ENCODE assay signal across 8 cellular contexts in genomic region chr15:82538961-82539689, GRCh38. TPM values are rescaled to one million over a fixed set of nuclear protein-coding genes. Genes with fewer than 3 reads are reported as not detected.
DNase-seq lines count a peak whose midpoint lies in the region; ATAC-seq, FAIRE-seq and TF ChIP-seq lines count a peak whose summit lies in the region.

No MANE protein-coding gene starts in this region.

- peaks cover 73% of the 10 kb centered on the region for H3K36me3 Mint-ChIP-seq in Caco-2 (ENCODE audit: insufficient read depth, unreplicated experiment)
- H3K36me3 Mint-ChIP-seq in osteocyte (ENCODE audit: unreplicated experiment) = peaks cover 33% of the 10 kb centered on the region

- ATAC-seq in HG03280 (IDR thresholded peaks at IDR 0.05; ENCODE audit: unreplicated experiment) = no peak
- no peak for ATAC-seq in HG03045 (IDR thresholded peaks at IDR 0.05; ENCODE audit: unreplicated experiment)

- peaks cover 12% of the 10 kb centered on the region for H3K4me1 ChIP-seq in Caco-2

- H3K4me3 ChIP-seq in Caco-2 (ENCODE audit: low read depth, low read length) (peak overlapping the region; percentile 79), epithelial cell of proximal tubule (ENCODE audit: low read depth, low read length) (peak overlapping the region; percentile 79)

- CTCF ChIA-PET in Caco-2 (lab: Charles Lee) = interaction anchor here (0.7 to 1.7 kb wide), 3 partner anchors 9 to 28 kb away, joined by 3 to 5 read pairs (median 4); no protein-coding TSS in a partner anchor

- H3K27ac Mint-ChIP-seq in Caco-2 (ENCODE audit: unreplicated experiment) (peak overlapping the region; percentile 88), osteocyte (ENCODE audit: unreplicated experiment) (peak overlapping the region; percentile 90)

- intact Hi-C loops in Caco-2 (cut with micrococcal nuclease; ENCODE audit: unreplicated experiment) = no loop called here

- no peaks in the 10 kb centered on the region for H3K27me3 ChIP-seq in Caco-2 (replicated peaks; ENCODE audit: control insufficient read depth, insufficient read depth, low read length)

- H3K4me3 Mint-ChIP-seq in Caco-2 (ENCODE audit: unreplicated experiment) = peak overlapping the region; percentile 81
- peak overlapping the region; percentile 94 for H3K4me3 Mint-ChIP-seq in osteocyte (ENCODE audit: unreplicated experiment)

- no peaks in the 10 kb centered on the region for H3K9me3 ChIP-seq in Caco-2

- FAIRE-seq in RCC 7860 (lab: Jason Lieb, UNC) (no peak), GM19239 (lab: Jason Lieb, UNC) (no peak)

- POLR2A ChIA-PET in Caco-2 (lab: Charles Lee) = no interaction called here

- DNase-seq in Caco-2 (no peak), RCC 7860 (ENCODE audit: low spot score) (peak; percentile 8), epithelial cell of proximal tubule (ENCODE audit: low read depth) (no peak), osteocyte (ENCODE audit: extremely low spot score, unreplicated experiment) (no peak), GM19239 (ENCODE audit: insufficient read length, low spot score) (no peak), DMS153 (lab: John Stamatoyannopoulos, UW) (no peak)

- H3K9me3 Mint-ChIP-seq in Caco-2 (ENCODE audit: unreplicated experiment) = no peaks in the 10 kb centered on the region
- no peaks in the 10 kb centered on the region for H3K9me3 Mint-ChIP-seq in osteocyte (ENCODE audit: unreplicated experiment)

- BruUV-seq in Caco-2 (replicated peaks; lab: Mats Ljungman, UMichigan) = TSS peak; percentile 49

- TF ChIP-seq CTCF in Caco-2 (IDR thresholded peaks at IDR 0.05; ENCODE audit: insufficient read depth in 1 of 2, low read depth in 1 of 2, low read length in 1 of 2, severe bottlenecking in 1 of 2, unreplicated experiment in 1 of 2) (no peak), epithelial cell of proximal tubule (conservative IDR thresholded peaks at IDR 0.05; ENCODE audit: low read depth, low read length) (no peak), osteocyte (IDR thresholded peaks at IDR 0.05) (no peak)

- H3K36me3 ChIP-seq in Caco-2 (ENCODE audit: control insufficient read depth, insufficient read depth, low read length) = peaks cover 11% of the 10 kb centered on the region

- H3K27me3 Mint-ChIP-seq in Caco-2 (ENCODE audit: insufficient read depth, unreplicated experiment) (no peaks in the 10 kb centered on the region), osteocyte (ENCODE audit: unreplicated experiment) (no peaks in the 10 kb centered on the region)

- peaks cover 10% of the 10 kb centered on the region for H3K4me1 Mint-ChIP-seq in Caco-2 (ENCODE audit: low read depth, unreplicated experiment)
- peaks cover 30% of the 10 kb centered on the region for H3K4me1 Mint-ChIP-seq in osteocyte (ENCODE audit: unreplicated experiment)

RNA-seq across cellular contexts. Expression of gene RPS17, which starts 1.1 kb away (rescaled TPM):
- 1,992 and 2,047 TPM in 2 replicates for total RNA-seq in Caco-2 (2022)
- 4,116 and 4,952 TPM in 2 replicates for total RNA-seq in epithelial cell of proximal tubule
- 1,272 and 1,309 TPM in 2 replicates for total RNA-seq in osteocyte
